ENCODE assay signal across 8 cellular contexts in the genomic region with DNA sequence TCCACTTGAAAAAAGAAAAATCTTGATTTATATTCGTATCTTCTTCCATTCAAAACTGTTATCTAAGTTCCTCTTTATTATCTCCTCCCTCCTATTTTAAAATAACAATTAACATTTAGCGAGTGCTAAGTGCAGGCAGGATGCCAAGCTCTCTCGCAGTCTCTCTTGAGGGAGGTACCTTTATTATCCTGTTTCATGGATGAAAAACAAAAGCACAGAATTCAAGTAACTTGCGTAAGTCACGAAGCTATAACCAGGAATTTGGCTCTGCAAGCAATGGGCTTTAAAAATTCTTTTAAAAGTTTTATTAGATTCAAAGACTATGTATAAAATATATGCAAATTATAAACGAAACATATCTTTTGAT.
DNase-seq lines count a peak whose midpoint lies in the region; ATAC-seq, FAIRE-seq and TF ChIP-seq lines count a peak whose summit lies in the region.

No MANE protein-coding gene starts in this region.

- BruUV-seq in PC-9 (replicated peaks; lab: Mats Ljungman, UMichigan) = no TSS peak
- BruUV-seq in endothelial cell of umbilical vein (replicated peaks; lab: Mats Ljungman, UMichigan) = no TSS peak

- H3K4me3 ChIP-seq in HEK293 (ENCODE audit: low read depth, low read length) (peak overlapping the region; percentile 82), PC-9 (peak overlapping the region; percentile 74), endothelial cell of umbilical vein (replicated peaks in 1 of 3; ENCODE audit: insufficient read depth in 1 of 3, low read depth in 1 of 3, low read length in 3 of 3) (peak overlapping the region; percentile 74 to 91 (median 78))

- H3K27ac ChIP-seq in HEK293 (ENCODE audit: extremely low read depth, low read depth, low read length) (peak overlapping the region; percentile 97), PC-9 (peak overlapping the region; percentile 79), endothelial cell of umbilical vein (ENCODE audit: insufficient read depth, low read depth, low read length) (peak overlapping the region; percentile 90)

- peak overlapping the region; percentile 89 for H3K9ac ChIP-seq in endothelial cell of umbilical vein (replicated peaks; ENCODE audit: extremely low read depth, insufficient read depth, low read length)

- peak; percentile 43 for FAIRE-seq in endothelial cell of umbilical vein (lab: Jason Lieb, UNC)

- no peak for TF ChIP-seq POLR2A in endothelial cell of umbilical vein (IDR thresholded peaks at IDR 0.05; ENCODE audit: low read depth, low read length)

- peaks cover 0 to 16% (median 12%) of the 10 kb centered on the region in 5 donors for H3K27me3 Mint-ChIP-seq in naive thymus-derived CD8-positive, alpha-beta T cell

- peak; percentile 12 for DNase-seq in AG08395 (ENCODE audit: low spot score)
- no peak for DNase-seq in PC-9
- DNase-seq in endothelial cell of umbilical vein (ENCODE audit: low read depth, low spot score) = no peak
- DNase-seq in naive thymus-derived CD8-positive, alpha-beta T cell = peak in 1 of 10 donors; percentile 3
- DNase-seq in T1000 (lab: John Stamatoyannopoulos, UW) = no peak

- peaks cover 34% of the 10 kb centered on the region for H3F3A ChIP-seq in PC-9 (ENCODE audit: insufficient read depth, low read depth)

- H3K9me3 ChIP-seq in HEK293 (ENCODE audit: control insufficient read depth, insufficient read depth, low read depth, low read length) (no peaks in the 10 kb centered on the region), PC-9 (ENCODE audit: insufficient read depth, low read depth) (no peaks in the 10 kb centered on the region), endothelial cell of umbilical vein (replicated peaks; ENCODE audit: control insufficient read depth, insufficient read depth, low read length) (no peaks in the 10 kb centered on the region)

- dilution Hi-C loops in endothelial cell of umbilical vein (cut with MboI; ENCODE audit: extremely low pct_ligation_motif_present, low sequenced_read_pairs) = no loop called here

- H3K4me1 Mint-ChIP-seq in naive thymus-derived CD8-positive, alpha-beta T cell = peaks cover 6 to 16% (median 14%) of the 10 kb centered on the region in 4 donors

- H3K4me2 ChIP-seq in PC-9 (peak overlapping the region; percentile 98), endothelial cell of umbilical vein (ENCODE audit: insufficient read depth, low read length) (peak overlapping the region; percentile 98)

- H3K36me3 Mint-ChIP-seq in naive thymus-derived CD8-positive, alpha-beta T cell = no peaks in the 10 kb centered on the region

- H4K20me1 ChIP-seq in PC-9 (ENCODE audit: insufficient read depth) (no peaks in the 10 kb centered on the region), endothelial cell of umbilical vein (replicated peaks; ENCODE audit: control insufficient read depth, extremely low read depth, insufficient read depth, low read length) (no peaks in the 10 kb centered on the region)

- H3K27me3 ChIP-seq in PC-9 (ENCODE audit: insufficient read depth, low read depth) (no peaks in the 10 kb centered on the region), endothelial cell of umbilical vein (ENCODE audit: control insufficient read depth in 2 of 2, insufficient read depth in 2 of 2, low read length in 2 of 2) (peaks cover 0 to under 1% of the 10 kb centered on the region in 2 experiments)

- H3K79me2 ChIP-seq in PC-9 (ENCODE audit: low read depth) = no peaks in the 10 kb centered on the region
- H3K79me2 ChIP-seq in endothelial cell of umbilical vein (ENCODE audit: control insufficient read depth, insufficient read depth, low read length) = no peaks in the 10 kb centered on the region

- CTCF ChIA-PET in HEK293 (lab: Yijun Ruan, JAX) (no interaction called here), PC-9 (lab: Charles Lee) (interaction anchor here (0.7 kb wide), 1 partner anchor 422 kb away, joined by 3 read pairs; no protein-coding TSS in a partner anchor), endothelial cell of umbilical vein (lab: Charles Lee) (interaction anchor here (1.1 to 1.8 kb wide), 2 partner anchors 39 to 51 kb away, joined by 3 to 4 read pairs; no protein-coding TSS in a partner anchor)

- H3K4me1 ChIP-seq in HEK293 (ENCODE audit: control insufficient read depth, insufficient read depth, low read length) (no peaks in the 10 kb centered on the region), PC-9 (replicated peaks; ENCODE audit: insufficient read depth) (peaks cover 33% of the 10 kb centered on the region), endothelial cell of umbilical vein (ENCODE audit: control insufficient read depth, extremely low read depth, insufficient read depth, low read length) (peaks cover 21% of the 10 kb centered on the region)

- H2AFZ ChIP-seq in PC-9 = peak overlapping the region; percentile 93
- peak overlapping the region; percentile 83 for H2AFZ ChIP-seq in endothelial cell of umbilical vein (ENCODE audit: low read depth, low read length)

- no peaks in the 10 kb centered on the region for H3K9me3 Mint-ChIP-seq in naive thymus-derived CD8-positive, alpha-beta T cell

- no peaks in the 10 kb centered on the region for H3K9me2 ChIP-seq in PC-9 (ENCODE audit: insufficient read depth)

- H3K4me3 Mint-ChIP-seq in naive thymus-derived CD8-positive, alpha-beta T cell = peak overlapping the region; percentile 47 to 85 (median 81)

- POLR2A ChIA-PET in HEK293 (lab: Yijun Ruan, JAX) (no interaction called here), PC-9 (lab: Charles Lee; ENCODE audit: unreplicated experiment) (interaction anchor here (0.6 kb wide), 1 partner anchor 1595 kb away, joined by 3 read pairs; no protein-coding TSS in a partner anchor), endothelial cell of umbilical vein (lab: Charles Lee) (no interaction called here)
- POLR2A ChIA-PET in naive thymus-derived CD8-positive, alpha-beta T cell (lab: Charles Lee) = interaction anchor here (0.6 kb wide), 1 partner anchor 206 kb away, joined by 3 read pairs; no protein-coding TSS in a partner anchor

- peak overlapping the region in 5 of 10 donors; percentile 42 to 75 (median 63) for H3K27ac Mint-ChIP-seq in naive thymus-derived CD8-positive, alpha-beta T cell

- intact Hi-C loops in PC-9 (cut with micrococcal nuclease; ENCODE audit: unreplicated experiment) (loop anchor here (2.0 to 10.0 kb wide), 6 partner anchors 92 to 1043 kb away; a partner anchor contains a TSS), endothelial cell of umbilical vein (cut with micrococcal nuclease) (loop anchor here (1.0 to 10.0 kb wide), 6 partner anchors 238 to 1042 kb away; no protein-coding TSS in a partner anchor)

- no peaks in the 10 kb centered on the region for H3K9me1 ChIP-seq in endothelial cell of umbilical vein (replicated peaks; ENCODE audit: control insufficient read depth, extremely low read depth, insufficient read depth, low read length)

- H3K36me3 ChIP-seq in HEK293 (ENCODE audit: control insufficient read depth in 2 of 2, insufficient read depth in 1 of 2, low read length in 2 of 2) (no peaks in the 10 kb centered on the region), PC-9 (ENCODE audit: low read depth) (no peaks in the 10 kb centered on the region), endothelial cell of umbilical vein (ENCODE audit: control insufficient read depth in 2 of 2, extremely low read depth in 1 of 2, insufficient read depth in 2 of 2, low read length in 2 of 2) (no peaks in the 10 kb centered on the region)

- TF ChIP-seq CTCF in HEK293 (tag by site-specific recombination; IDR thresholded peaks at IDR 0.05) = no peak
- TF ChIP-seq CTCF in PC-9 (conservative IDR thresholded peaks at IDR 0.05) = no peak
- no peak for TF ChIP-seq CTCF in endothelial cell of umbilical vein (IDR thresholded peaks at IDR 0.05; ENCODE audit: extremely low read depth in 1 of 2, insufficient read depth in 1 of 2, low read depth in 1 of 2, low read length in 2 of 2)

- ATAC-seq in naive thymus-derived CD8-positive, alpha-beta T cell = no peak
- ATAC-seq in HG03108 (IDR thresholded peaks at IDR 0.05; ENCODE audit: unreplicated experiment) (no peak), HG02981 (IDR thresholded peaks at IDR 0.05; ENCODE audit: unreplicated experiment) (no peak)

TF ChIP-seq in HEK293, 187 proteins besides CTCF, POLR2A, EP300 and RAD21:
- TF ChIP-seq ZSCAN23 (tag by site-specific recombination; IDR thresholded peaks at IDR 0.05) = no peak
- no peak for TF ChIP-seq MEIS1 (CRISPR knock-in tag; IDR thresholded peaks at IDR 0.05; ENCODE audit: borderline replicate concordance)
- TF ChIP-seq, protein P1, sequence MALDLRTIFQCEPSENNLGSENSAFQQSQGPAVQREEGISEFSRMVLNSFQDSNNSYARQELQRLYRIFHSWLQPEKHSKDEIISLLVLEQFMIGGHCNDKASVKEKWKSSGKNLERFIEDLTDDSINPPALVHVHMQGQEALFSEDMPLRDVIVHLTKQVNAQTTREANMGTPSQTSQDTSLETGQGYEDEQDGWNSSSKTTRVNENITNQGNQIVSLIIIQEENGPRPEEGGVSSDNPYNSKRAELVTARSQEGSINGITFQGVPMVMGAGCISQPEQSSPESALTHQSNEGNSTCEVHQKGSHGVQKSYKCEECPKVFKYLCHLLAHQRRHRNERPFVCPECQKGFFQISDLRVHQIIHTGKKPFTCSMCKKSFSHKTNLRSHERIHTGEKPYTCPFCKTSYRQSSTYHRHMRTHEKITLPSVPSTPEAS (tag by site-specific recombination; IDR thresholded peaks at IDR 0.05) = 0 out of 2 replicates have a peak, but pooled peaks have one; percentile 20
- peak; percentile 66 for TF ChIP-seq ZNF335 (tag by site-specific recombination; conservative IDR thresholded peaks at IDR 0.05)
- 0 out of 2 replicates have a peak, but pooled peaks have one; percentile 15 for TF ChIP-seq ZNF596 (tag by site-specific recombination; IDR thresholded peaks at IDR 0.05)
- no peak for TF ChIP-seq ZNF664 (tag by site-specific recombination; IDR thresholded peaks at IDR 0.05)

TF ChIP-seq in endothelial cell of umbilical vein, 7 proteins besides CTCF, POLR2A, EP300 and RAD21:
- TF ChIP-seq, protein P2, sequence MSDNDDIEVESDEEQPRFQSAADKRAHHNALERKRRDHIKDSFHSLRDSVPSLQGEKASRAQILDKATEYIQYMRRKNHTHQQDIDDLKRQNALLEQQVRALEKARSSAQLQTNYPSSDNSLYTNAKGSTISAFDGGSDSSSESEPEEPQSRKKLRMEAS (IDR thresholded peaks at IDR 0.05; ENCODE audit: insufficient read depth, insufficient read length) = no peak

Comparison
In these comparisons a context has a peak if more than half of its experiments do, and no peak if none do; other contexts are left out.
1. POLR2A ChIA-PET loops: an anchor here in PC-9 (0.6 kb wide) and naive thymus-derived CD8-positive, alpha-beta T cell (0.6 kb wide); none called in HEK293 and endothelial cell of umbilical vein.